In the genomic region with DNA sequence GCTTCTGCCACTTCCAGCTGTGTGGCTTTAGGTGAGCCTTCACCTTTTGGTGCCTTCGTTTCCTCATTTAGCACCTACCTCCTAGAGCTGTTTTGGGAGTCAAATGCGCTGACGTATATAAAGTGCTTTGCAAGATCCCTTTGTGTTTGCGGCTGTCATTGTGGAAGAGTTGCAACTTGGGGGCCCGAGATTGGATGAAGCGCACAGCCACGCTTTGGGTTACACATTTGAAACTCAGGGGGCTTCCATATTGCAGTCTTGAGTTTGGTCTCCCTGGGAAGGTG, we compare ENCODE assay signal across 9 cellular contexts. TPM values are rescaled to one million over a fixed set of nuclear protein-coding genes. Genes with fewer than 3 reads are reported as not detected.
DNase-seq lines count a peak whose midpoint lies in the region; ATAC-seq and TF ChIP-seq lines count a peak whose summit lies in the region.
"Had no signal": no experiment of that assay in that cellular context is flagged by ENCODE, and none has a peak within 500 bp of the region (broad histone marks: within the 10 kb centered on the region; RNA-seq: fewer than 3 reads in every experiment).

No MANE protein-coding gene starts in this region.

- H3K9ac ChIP-seq in subcutaneous abdominal adipose tissue (ENCODE audit: low read length in 5 of 5) = peak overlapping the region; percentile 48 to 89 (median 88)

- no peaks in the 10 kb centered on the region for H3K9me3 Mint-ChIP-seq in WTC11

- H3K4me1 ChIP-seq in iPS DF 6.9 (ENCODE audit: control insufficient read depth, insufficient read depth, low read length) = peaks cover 2% of the 10 kb centered on the region; the same call in 1 of the 2 replicates
- H3K4me1 ChIP-seq in subcutaneous abdominal adipose tissue (ENCODE audit: control insufficient read depth in 5 of 5, insufficient read depth in 5 of 5, low read length in 5 of 5) = peaks cover 25 to 83% (median 80%) of the 10 kb centered on the region in 5 donors

- CTCF ChIA-PET in WTC11 (lab: Charles Lee) = interaction anchor here (0.9 to 1.9 kb wide), 4 partner anchors 10 to 259 kb away, joined by 4 read pairs; no protein-coding TSS in a partner anchor

- no peak for TF ChIP-seq CTCF in WTC11 (IDR thresholded peaks at IDR 0.05)

- no peaks in the 10 kb centered on the region for H3K27me3 Mint-ChIP-seq in WTC11 (ENCODE audit: low read depth)

- peak overlapping the region; percentile 83; the same call in 1 of the 2 replicates for H3K27ac Mint-ChIP-seq in WTC11

- POLR2A ChIA-PET in WTC11 (lab: Charles Lee) = no interaction called here

- no CpG with 5 or more reads among the region's 7 CpGs for WGBS in iPS DF 6.9 (ENCODE audit: insufficient coverage, insufficient read length)

- H3K36me3 ChIP-seq in iPS DF 6.9 (ENCODE audit: control insufficient read depth, insufficient read depth, low read length) = peaks cover 5% of the 10 kb centered on the region
- peaks cover 0 to 32% (median 25%) of the 10 kb centered on the region in 5 donors for H3K36me3 ChIP-seq in subcutaneous abdominal adipose tissue (ENCODE audit: control insufficient read depth in 5 of 5, insufficient read depth in 5 of 5, low read length in 5 of 5)

- DNase-seq in NOMO-1 treated with DMSO at 0.1 percent for 48 hours (lab: John Stamatoyannopoulos, UW; ENCODE audit: unreplicated experiment) (peak; percentile 6), NOMO-1 treated with dmso at 0.1 percent for 144 hours (lab: John Stamatoyannopoulos, UW; ENCODE audit: unreplicated experiment) (no peak), WTC11 (ENCODE audit: low spot score) (no peak), iPS DF 6.9 (ENCODE audit: low read depth, low spot score) (no peak), inferior parietal cortex (ENCODE audit: extremely low spot score) (no peak), cerebellar cortex (ENCODE audit: low spot score) (no peak), NCI-H510A treated with DMSO at 0.1 percent for 48 hours (lab: John Stamatoyannopoulos, UW) (no peak)
- DNase-seq: DMS79 had no signal

- H3K27ac ChIP-seq in iPS DF 6.9 (ENCODE audit: low read length) (no peak overlapping the region), subcutaneous abdominal adipose tissue (ENCODE audit: low read depth, low read length) (peak overlapping the region; percentile 60)

- H3K4me3 Mint-ChIP-seq in WTC11 = peak overlapping the region; percentile 87

- H3K36me3 Mint-ChIP-seq in WTC11 = 0 out of 2 replicates have a peak, but pooled peaks cover 4% of the 10 kb centered on the region

- H3K4me3 ChIP-seq in iPS DF 6.9 (ENCODE audit: low read length) (peak overlapping the region; percentile 83; the same call in 1 of the 2 replicates), subcutaneous abdominal adipose tissue (ENCODE audit: low read depth in 1 of 5, low read length in 5 of 5) (peak overlapping the region; percentile 74 to 81 (median 78))

- peaks cover 28% of the 10 kb centered on the region for H3K4me1 Mint-ChIP-seq in WTC11

- no peaks in the 10 kb centered on the region for H3K9me3 ChIP-seq in iPS DF 6.9 (ENCODE audit: control insufficient read depth, insufficient read depth, low read length)
- H3K9me3 ChIP-seq in subcutaneous abdominal adipose tissue (ENCODE audit: control insufficient read depth in 5 of 5, low read length in 5 of 5) = no peaks in the 10 kb centered on the region

- ATAC-seq in WTC11 = no peak

- no peaks in the 10 kb centered on the region for H3K27me3 ChIP-seq in iPS DF 6.9 (ENCODE audit: control insufficient read depth, insufficient read depth, low read length)
- H3K27me3 ChIP-seq in subcutaneous abdominal adipose tissue (ENCODE audit: control insufficient read depth in 5 of 5, insufficient read depth in 4 of 5, low read length in 5 of 5) = no peaks in the 10 kb centered on the region

TF ChIP-seq in WTC11, 78 proteins besides CTCF, POLR2A, EP300 and RAD21:
- TF ChIP-seq NFYB (CRISPR knock-in tag; conservative IDR thresholded peaks at IDR 0.05; ENCODE audit: low read depth) = 0 out of 2 replicates have a peak, but pooled peaks have one; percentile 8
- no peak for TF ChIP-seq OVOL2 (CRISPR knock-in tag; IDR thresholded peaks at IDR 0.05; ENCODE audit: borderline replicate concordance)

RNA-seq across cellular contexts. Expression of a gene that starts 0.6 kb away (rescaled TPM):
- 133 to 150 TPM (median 146 TPM) in 3 replicates for total RNA-seq in WTC11 (2021)

RNA-seq across cellular contexts. Expression of a gene that starts 4.8 kb away (rescaled TPM):
- total RNA-seq in WTC11 (2021) = 17.3 to 28.1 TPM (median 23.9 TPM) in 3 replicates

RNA-seq across cellular contexts. Expression of a gene that starts 13.6 kb away (rescaled TPM):
- 4.8 to 6.3 TPM (median 5.8 TPM) in 3 replicates for total RNA-seq in WTC11 (2021)
